1 cellular context compared by ENCODE assay signal in genomic region chr11:120184371-120184945, GRCh38.
A peak's percentile ranks its signal among the peaks of the same experiment; 100 is the strongest.
TF ChIP-seq lines count a peak whose summit lies in the region.

No MANE protein-coding gene starts in this region.

TF ChIP-seq in HepG2, 621 proteins besides CTCF, POLR2A, EP300 and RAD21 (continues in another document):
- TF ChIP-seq MBNL3 (CRISPR knock-in tag; conservative IDR thresholded peaks at IDR 0.05) (no peak), RERE (CRISPR knock-in tag; IDR thresholded peaks at IDR 0.05; ENCODE audit: low read depth) (no peak), ZNF10 (CRISPR knock-in tag; IDR thresholded peaks at IDR 0.05; ENCODE audit: borderline replicate concordance, low read depth) (no peak), ATF5 (CRISPR knock-in tag; IDR thresholded peaks at IDR 0.05; ENCODE audit: low read depth) (no peak), NR1H2 (CRISPR knock-in tag; IDR thresholded peaks at IDR 0.05; ENCODE audit: borderline replicate concordance, low read depth) (no peak), SMARCE1 (IDR thresholded peaks at IDR 0.05; ENCODE audit: borderline replicate concordance) (no peak), ZFP36 (IDR thresholded peaks at IDR 0.05; ENCODE audit: borderline replicate concordance, low read depth, low read length, partially characterized antibody) (no peak), PAF1 (CRISPR knock-in tag; IDR thresholded peaks at IDR 0.05) (no peak), THRA (CRISPR knock-in tag; IDR thresholded peaks at IDR 0.05; ENCODE audit: borderline replicate concordance) (no peak), ZNF34 (CRISPR knock-in tag; IDR thresholded peaks at IDR 0.05; ENCODE audit: borderline replicate concordance) (0 out of 2 replicates have a peak, but pooled peaks have one; percentile 25), CREM (IDR thresholded peaks at IDR 0.05) (no peak), CREM (CRISPR knock-in tag; IDR thresholded peaks at IDR 0.05) (no peak), TFDP1 (CRISPR knock-in tag; IDR thresholded peaks at IDR 0.05; ENCODE audit: borderline replicate concordance) (peak; percentile 43; the same call in 1 of the 2 replicates), HOXD1 (CRISPR knock-in tag; IDR thresholded peaks at IDR 0.05) (no peak), HIVEP1 (CRISPR knock-in tag; IDR thresholded peaks at IDR 0.05) (no peak), PPARG (CRISPR knock-in tag; conservative IDR thresholded peaks at IDR 0.05) (no peak), POGZ (CRISPR knock-in tag; IDR thresholded peaks at IDR 0.05) (no peak), AKNA (CRISPR knock-in tag; IDR thresholded peaks at IDR 0.05; ENCODE audit: borderline replicate concordance) (no peak), ZNF224 (CRISPR knock-in tag; IDR thresholded peaks at IDR 0.05) (no peak), NR2F6 (IDR thresholded peaks at IDR 0.05) (no peak), NR2F6 (CRISPR knock-in tag; IDR thresholded peaks at IDR 0.05) (no peak), ELF3 (CRISPR knock-in tag; IDR thresholded peaks at IDR 0.05) (no peak), ZNF737 (CRISPR knock-in tag; IDR thresholded peaks at IDR 0.05; ENCODE audit: borderline replicate concordance) (no peak), AGO2 (optimal IDR thresholded peaks at IDR 0.05; ENCODE audit: low read depth, low read length) (no peak), DRAP1 (CRISPR knock-in tag; IDR thresholded peaks at IDR 0.05) (no peak), ZNF124 (CRISPR knock-in tag; IDR thresholded peaks at IDR 0.05) (no peak; the same call in 1 of the 2 replicates), DMTF1 (CRISPR knock-in tag; IDR thresholded peaks at IDR 0.05) (0 out of 2 replicates have a peak, but pooled peaks have one; percentile 51), ZBTB26 (CRISPR knock-in tag; IDR thresholded peaks at IDR 0.05; ENCODE audit: borderline replicate concordance) (peak; percentile 9; the same call in 1 of the 2 replicates), ZNF292 (CRISPR knock-in tag; IDR thresholded peaks at IDR 0.05; ENCODE audit: borderline replicate concordance, low read depth) (no peak), SALL2 (CRISPR knock-in tag; IDR thresholded peaks at IDR 0.05) (no peak), RCOR2 (CRISPR knock-in tag; IDR thresholded peaks at IDR 0.05) (0 out of 2 replicates have a peak, but pooled peaks have one; percentile 10), NFYB (CRISPR knock-in tag; IDR thresholded peaks at IDR 0.05) (no peak; the same call in 1 of the 2 replicates), ZNF546 (CRISPR knock-in tag; conservative IDR thresholded peaks at IDR 0.05) (0 out of 2 replicates have a peak, but pooled peaks have one; percentile 1), ZNF235 (CRISPR knock-in tag; IDR thresholded peaks at IDR 0.05; ENCODE audit: borderline replicate concordance) (no peak), ATF7-NPFF (CRISPR knock-in tag; IDR thresholded peaks at IDR 0.05; ENCODE audit: low read depth) (no peak), CCDC6 (CRISPR knock-in tag; IDR thresholded peaks at IDR 0.05) (0 out of 2 replicates have a peak, but pooled peaks have one; percentile 25), ZNF234 (CRISPR knock-in tag; conservative IDR thresholded peaks at IDR 0.05) (no peak), TSC22D2 (CRISPR knock-in tag; IDR thresholded peaks at IDR 0.05; ENCODE audit: borderline replicate concordance) (no peak), PLRG1 (conservative IDR thresholded peaks at IDR 0.05) (no peak), ZBTB38 (CRISPR knock-in tag; IDR thresholded peaks at IDR 0.05) (no peak), ZFP36L2 (CRISPR knock-in tag; IDR thresholded peaks at IDR 0.05) (no peak), FOXK1 (CRISPR knock-in tag; IDR thresholded peaks at IDR 0.05; ENCODE audit: borderline replicate concordance, low read depth) (no peak), CENPX (CRISPR knock-in tag; IDR thresholded peaks at IDR 0.05) (no peak), CAMTA2 (CRISPR knock-in tag; IDR thresholded peaks at IDR 0.05; ENCODE audit: borderline replicate concordance) (no peak), GABPB1 (CRISPR knock-in tag; IDR thresholded peaks at IDR 0.05) (no peak)
